In the genomic region with DNA sequence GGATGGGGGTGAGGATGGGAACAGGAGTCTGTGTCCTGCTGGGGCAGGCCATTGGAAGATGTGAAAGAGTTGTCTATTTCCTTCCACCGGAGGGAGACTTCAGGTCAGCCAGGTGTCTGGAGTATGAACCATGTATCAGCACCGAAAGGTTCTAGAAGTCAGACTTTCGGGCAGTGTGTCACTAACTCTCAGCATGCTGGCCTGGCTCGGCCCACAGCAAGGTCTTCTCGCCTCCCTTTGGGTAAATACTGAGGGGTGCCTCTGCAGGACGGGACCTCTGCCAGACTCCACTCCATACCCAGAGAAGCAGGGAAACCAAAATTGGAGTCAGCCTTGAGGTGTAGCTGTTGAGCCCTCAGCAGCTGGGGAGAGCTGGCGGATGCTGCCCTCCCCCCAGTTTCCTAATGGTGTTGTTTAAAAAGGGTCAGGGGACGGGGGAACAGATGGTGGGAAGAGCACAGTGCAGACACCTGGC, we compare ENCODE assay signal across 9 cellular contexts. TPM values are rescaled to one million over a fixed set of nuclear protein-coding genes. Genes with fewer than 3 reads are reported as not detected.
A peak's percentile ranks its signal among the peaks of the same experiment; 100 is the strongest.
DNase-seq lines count a peak whose midpoint lies in the region; ATAC-seq, FAIRE-seq and TF ChIP-seq lines count a peak whose summit lies in the region.
"Had no signal": no experiment of that assay in that cellular context is flagged by ENCODE, and none has a peak within 500 bp of the region (broad histone marks: within the 10 kb centered on the region; RNA-seq: fewer than 3 reads in every experiment).

No MANE protein-coding gene starts in this region.

- no peaks in the 10 kb centered on the region for H3K9me3 Mint-ChIP-seq in central memory CD8-positive, alpha-beta T cell

- no peak for FAIRE-seq in urothelium cell line (lab: Jason Lieb, UNC)

- CTCF ChIA-PET in SK-N-SH (lab: Yijun Ruan, JAX) = no interaction called here

- DNase-seq in SK-N-SH (no peak), spleen (no peak), COLO829 (ENCODE audit: low spot score) (no peak), urothelium cell line (ENCODE audit: low spot score) (no peak)
- no peak for DNase-seq in central memory CD8-positive, alpha-beta T cell (ENCODE audit: low spot score in 2 of 2)
- DNase-seq in activated CD4-positive, CD25-positive, alpha-beta regulatory T cell (lab: John Stamatoyannopoulos, UW) = no peak
- DNase-seq: central memory CD4-positive, alpha-beta T cell had no signal

- H3K4me1 Mint-ChIP-seq in central memory CD8-positive, alpha-beta T cell = peaks cover 71% of the 10 kb centered on the region

- 0 out of 2 replicates have a peak overlapping the region, but pooled peaks have one; percentile 3 for H3K4me2 ChIP-seq in SK-N-SH
- H3K4me2 ChIP-seq in KMS-11 = peak overlapping the region; percentile 75

- peaks cover 13% of the 10 kb centered on the region for H3K36me3 Mint-ChIP-seq in central memory CD8-positive, alpha-beta T cell (ENCODE audit: insufficient read depth)

- H3K27me3 ChIP-seq in SK-N-SH (ENCODE audit: insufficient read depth) (peaks cover 27% of the 10 kb centered on the region), KMS-11 (ENCODE audit: insufficient read depth, low read depth) (no peaks in the 10 kb centered on the region), spleen (replicated peaks in 1 of 7) (peaks cover 0 to 21% (median 0%) of the 10 kb centered on the region in 7 donors)

- no peak overlapping the region for H3K9ac ChIP-seq in SK-N-SH
- peak overlapping the region; percentile 68 for H3K9ac ChIP-seq in KMS-11

- 75% methylated on average over 8 of the region's 8 CpGs for WGBS in SK-N-SH (ENCODE audit: low lambda C conversion rate)
- 28 to 54% (median 39%) methylated on average over 8 of the region's 8 CpGs for WGBS in spleen, 5 donors

- H3K27me3 Mint-ChIP-seq in central memory CD8-positive, alpha-beta T cell = no peaks in the 10 kb centered on the region

- H3K4me3 ChIP-seq in SK-N-SH (ENCODE audit: low read depth in 2 of 2, low read length in 1 of 2) = no peak overlapping the region
- H3K4me3 ChIP-seq in KMS-11 (IDR thresholded peaks at IDR 0.05; ENCODE audit: insufficient read depth, low read depth, low read length) = peak overlapping the region; percentile 35
- peak overlapping the region; percentile 33 to 94 (median 88) for H3K4me3 ChIP-seq in spleen

- H3K36me3 ChIP-seq in SK-N-SH (replicated peaks in 1 of 2; ENCODE audit: control insufficient read depth in 1 of 2, insufficient read depth in 2 of 2, low read length in 1 of 2) (no peaks in the 10 kb centered on the region), KMS-11 (ENCODE audit: insufficient read depth) (no peaks in the 10 kb centered on the region), spleen (peaks cover 0 to 4% (median 0%) of the 10 kb centered on the region in 6 donors)

- intact Hi-C loops in spleen (cut with DNase I; ENCODE audit: low total_unique reads) = loop anchor here (5.0 kb wide), 1 partner anchor 135 kb away; a partner anchor contains a TSS

- peak overlapping the region; percentile 97 for H3K27ac Mint-ChIP-seq in central memory CD8-positive, alpha-beta T cell (ENCODE audit: low read depth)

- peak overlapping the region; percentile 98 for H3K4me3 Mint-ChIP-seq in central memory CD8-positive, alpha-beta T cell

- no peak for TF ChIP-seq EP300 in SK-N-SH (IDR thresholded peaks at IDR 0.05; ENCODE audit: borderline replicate concordance in 1 of 2, low read depth in 1 of 2, low read length in 1 of 2)

- no peaks in the 10 kb centered on the region for H3F3A ChIP-seq in SK-N-SH (replicated peaks; ENCODE audit: insufficient read depth)

- no peak; the same call in 2 of the 3 replicates for ATAC-seq in SK-N-SH treated with all-trans-retinoic acid at 6 μM for 48 hours
- ATAC-seq in central memory CD8-positive, alpha-beta T cell (replicated peaks; ENCODE audit: extremely low read depth, poor library complexity, severe bottlenecking) = no peak

- H3K27ac ChIP-seq in SK-N-SH (ENCODE audit: low read depth in 2 of 2, low read length in 1 of 2) (no peak overlapping the region), KMS-11 (peak overlapping the region; percentile 63), spleen (peak overlapping the region; percentile 3 to 91 (median 82))

- no peaks in the 10 kb centered on the region for H3K9me2 ChIP-seq in SK-N-SH

- H3K9me3 ChIP-seq in SK-N-SH (no peaks in the 10 kb centered on the region), spleen (no peaks in the 10 kb centered on the region)

- no peak for TF ChIP-seq POLR2A in spleen (IDR thresholded peaks at IDR 0.05)

- no peaks in the 10 kb centered on the region for H3K79me2 ChIP-seq in SK-N-SH (ENCODE audit: insufficient read depth)
- peaks cover 48% of the 10 kb centered on the region for H3K79me2 ChIP-seq in KMS-11 (ENCODE audit: insufficient read depth, low read depth)

- peaks cover 0 to 6% of the 10 kb centered on the region in 2 experiments; a peak in 2 of 4 replicates for H3K4me1 ChIP-seq in SK-N-SH (ENCODE audit: control insufficient read depth in 1 of 2, insufficient read depth in 2 of 2, low read depth in 1 of 2, low read length in 1 of 2)
- H3K4me1 ChIP-seq in KMS-11 (ENCODE audit: low read depth, poor library complexity, severe bottlenecking) = peaks cover 78% of the 10 kb centered on the region
- peaks cover 22 to 93% (median 76%) of the 10 kb centered on the region in 6 donors for H3K4me1 ChIP-seq in spleen

- no peak for TF ChIP-seq RAD21 in SK-N-SH (IDR thresholded peaks at IDR 0.05; ENCODE audit: low read length)

- POLR2A ChIA-PET in SK-N-SH (lab: Yijun Ruan, JAX) = no interaction called here

- H4K20me1 ChIP-seq in SK-N-SH (ENCODE audit: insufficient read depth) (no peaks in the 10 kb centered on the region), KMS-11 (ENCODE audit: insufficient read depth) (no peaks in the 10 kb centered on the region)

- H2AFZ ChIP-seq in SK-N-SH (ENCODE audit: low read depth) = no peak overlapping the region
- H2AFZ ChIP-seq in KMS-11 (ENCODE audit: low read depth) = peak overlapping the region; percentile 27

- no peak for TF ChIP-seq CTCF in SK-N-SH (IDR thresholded peaks at IDR 0.05)
- TF ChIP-seq CTCF in KMS-11 (conservative IDR thresholded peaks at IDR 0.05; ENCODE audit: low read depth, low read length) = 0 out of 2 replicates have a peak, but pooled peaks have one; percentile 6
- no peak for TF ChIP-seq CTCF in spleen (IDR thresholded peaks at IDR 0.05 in 8 of 11, conservative IDR thresholded peaks at IDR 0.05 in 3 of 11)

TF ChIP-seq in SK-N-SH, 30 proteins besides CTCF, POLR2A, EP300 and RAD21 (continues in another document):
- TF ChIP-seq, protein P1, sequence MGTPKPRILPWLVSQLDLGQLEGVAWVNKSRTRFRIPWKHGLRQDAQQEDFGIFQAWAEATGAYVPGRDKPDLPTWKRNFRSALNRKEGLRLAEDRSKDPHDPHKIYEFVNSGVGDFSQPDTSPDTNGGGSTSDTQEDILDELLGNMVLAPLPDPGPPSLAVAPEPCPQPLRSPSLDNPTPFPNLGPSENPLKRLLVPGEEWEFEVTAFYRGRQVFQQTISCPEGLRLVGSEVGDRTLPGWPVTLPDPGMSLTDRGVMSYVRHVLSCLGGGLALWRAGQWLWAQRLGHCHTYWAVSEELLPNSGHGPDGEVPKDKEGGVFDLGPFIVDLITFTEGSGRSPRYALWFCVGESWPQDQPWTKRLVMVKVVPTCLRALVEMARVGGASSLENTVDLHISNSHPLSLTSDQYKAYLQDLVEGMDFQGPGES (IDR thresholded peaks at IDR 0.05; ENCODE audit: low read depth, low read length) = no peak
- TF ChIP-seq RXRA (IDR thresholded peaks at IDR 0.05; ENCODE audit: borderline replicate concordance, low read depth) (no peak), FOXM1 (IDR thresholded peaks at IDR 0.05; ENCODE audit: low read depth) (no peak), YY1 (IDR thresholded peaks at IDR 0.05; ENCODE audit: low read depth) (no peak)
- TF ChIP-seq, protein P2, sequence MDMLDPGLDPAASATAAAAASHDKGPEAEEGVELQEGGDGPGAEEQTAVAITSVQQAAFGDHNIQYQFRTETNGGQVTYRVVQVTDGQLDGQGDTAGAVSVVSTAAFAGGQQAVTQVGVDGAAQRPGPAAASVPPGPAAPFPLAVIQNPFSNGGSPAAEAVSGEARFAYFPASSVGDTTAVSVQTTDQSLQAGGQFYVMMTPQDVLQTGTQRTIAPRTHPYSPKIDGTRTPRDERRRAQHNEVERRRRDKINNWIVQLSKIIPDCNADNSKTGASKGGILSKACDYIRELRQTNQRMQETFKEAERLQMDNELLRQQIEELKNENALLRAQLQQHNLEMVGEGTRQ (IDR thresholded peaks at IDR 0.05; ENCODE audit: borderline replicate concordance, low read depth, low read length) = no peak

TF ChIP-seq in SK-N-SH treated with all-trans-retinoic acid at 6 μM for 48 hours, 23 proteins besides CTCF, POLR2A, EP300 and RAD21 (continues in another document):
- TF ChIP-seq, protein P3, sequence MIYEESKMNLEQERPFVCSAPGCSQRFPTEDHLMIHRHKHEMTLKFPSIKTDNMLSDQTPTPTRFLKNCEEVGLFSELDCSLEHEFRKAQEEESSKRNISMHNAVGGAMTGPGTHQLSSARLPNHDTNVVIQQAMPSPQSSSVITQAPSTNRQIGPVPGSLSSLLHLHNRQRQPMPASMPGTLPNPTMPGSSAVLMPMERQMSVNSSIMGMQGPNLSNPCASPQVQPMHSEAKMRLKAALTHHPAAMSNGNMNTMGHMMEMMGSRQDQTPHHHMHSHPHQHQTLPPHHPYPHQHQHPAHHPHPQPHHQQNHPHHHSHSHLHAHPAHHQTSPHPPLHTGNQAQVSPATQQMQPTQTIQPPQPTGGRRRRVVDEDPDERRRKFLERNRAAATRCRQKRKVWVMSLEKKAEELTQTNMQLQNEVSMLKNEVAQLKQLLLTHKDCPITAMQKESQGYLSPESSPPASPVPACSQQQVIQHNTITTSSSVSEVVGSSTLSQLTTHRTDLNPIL (CRISPR knock-in tag; IDR thresholded peaks at IDR 0.05; ENCODE audit: low read depth) = no peak

RNA-seq across cellular contexts. Expression of a gene that starts 0.5 kb away (rescaled TPM):
- polyA plus RNA-seq in SK-N-SH (2012; rRNA removed) (0.15 and 0.23 TPM in 2 replicates), spleen (10 to 100 TPM; 67.0 to 93.6 (median 81.8) TPM)
- polyA plus RNA-seq in SK-N-SH (2012; cell fraction: cytosol; rRNA removed) = 0.09 and 0.19 TPM in 2 replicates
- polyA plus RNA-seq in SK-N-SH (2012; cell fraction: nucleus; rRNA removed) = 0.68 and 1.0 TPM in 2 replicates
- 100 to 1,000 TPM in 6 of 7 donors, 10 to 100 TPM in 1; 88.0 to 179 (median 143) TPM for total RNA-seq in spleen

RNA-seq across cellular contexts. Expression of a gene that starts 58.9 kb away (rescaled TPM):
- polyA plus RNA-seq in SK-N-SH (2012; rRNA removed) (0.24 and 0.35 TPM in 2 replicates), spleen (1 to 10 TPM in 1 of 3 donors, under 1 TPM in 2; 0.29 to 1.1 (median 0.72) TPM)
- 0.36 and 0.51 TPM in 2 replicates for polyA plus RNA-seq in SK-N-SH (2012; cell fraction: cytosol; rRNA removed)
- 0.39 and 0.55 TPM in 2 replicates for polyA plus RNA-seq in SK-N-SH (2012; cell fraction: nucleus; rRNA removed)
- 1 to 10 TPM in 3 of 7 donors, under 1 TPM in 3, not detected in 1; 0.42 to 2.2 (median 1.2) TPM for total RNA-seq in spleen

Comparison
In these comparisons a context has a peak if more than half of its experiments do, and no peak if none do; other contexts are left out.
1. H3K27ac ChIP-seq: peak in KMS-11 (single experiment) and spleen (8 of 8); none in SK-N-SH (0 of 2).
2. H3K4me3 ChIP-seq: peak in KMS-11 (single experiment) and spleen (8 of 8); none in SK-N-SH (0 of 2).
3. RNA of a gene that starts 0.5 kb away (polyA plus RNA-seq): 67.0 to 93.6 TPM in spleen; 0.09 to 1.0 TPM in SK-N-SH; every median in the first group is over 10 times any median in the second.